In the genomic region with DNA sequence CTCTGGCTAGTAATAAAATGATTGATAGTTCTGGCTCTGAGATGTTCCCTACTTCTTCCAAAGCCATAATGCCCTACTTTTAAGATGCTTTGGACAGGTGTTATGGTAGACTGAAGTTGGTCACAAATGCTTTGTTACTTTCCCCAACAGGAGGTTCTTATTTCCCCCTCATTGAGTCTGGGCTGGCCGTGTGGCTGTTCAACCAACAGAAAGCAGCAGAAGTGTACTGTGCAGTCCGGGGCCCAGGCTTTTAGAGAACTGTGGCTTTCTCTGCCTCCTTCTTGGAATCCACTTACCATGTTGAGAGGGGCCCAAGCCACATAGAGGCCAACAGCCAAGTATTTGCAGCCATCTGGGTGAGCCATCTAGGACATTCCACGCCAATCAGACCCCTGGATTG, we compare ENCODE assay signal across 1 cellular context.
TF ChIP-seq lines count a peak whose summit lies in the region.

No MANE protein-coding gene starts in this region.

TF ChIP-seq in A549, 52 proteins besides CTCF, POLR2A, EP300 and RAD21 (continued from another document):
- TF ChIP-seq USF2 (IDR thresholded peaks at IDR 0.05) (no peak), HEYL (CRISPR knock-in tag; IDR thresholded peaks at IDR 0.05) (no peak), RNF2 (IDR thresholded peaks at IDR 0.05; ENCODE audit: borderline replicate concordance, low read depth) (no peak), ZFP36 (IDR thresholded peaks at IDR 0.05; ENCODE audit: borderline replicate concordance, partially characterized antibody) (no peak)
- TF ChIP-seq, protein P1, sequence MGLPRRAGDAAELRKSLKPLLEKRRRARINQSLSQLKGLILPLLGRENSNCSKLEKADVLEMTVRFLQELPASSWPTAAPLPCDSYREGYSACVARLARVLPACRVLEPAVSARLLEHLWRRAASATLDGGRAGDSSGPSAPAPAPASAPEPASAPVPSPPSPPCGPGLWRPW (IDR thresholded peaks at IDR 0.05), result no peak
